Comparison of ENCODE assay signal across 1 cellular context in the genomic region with DNA sequence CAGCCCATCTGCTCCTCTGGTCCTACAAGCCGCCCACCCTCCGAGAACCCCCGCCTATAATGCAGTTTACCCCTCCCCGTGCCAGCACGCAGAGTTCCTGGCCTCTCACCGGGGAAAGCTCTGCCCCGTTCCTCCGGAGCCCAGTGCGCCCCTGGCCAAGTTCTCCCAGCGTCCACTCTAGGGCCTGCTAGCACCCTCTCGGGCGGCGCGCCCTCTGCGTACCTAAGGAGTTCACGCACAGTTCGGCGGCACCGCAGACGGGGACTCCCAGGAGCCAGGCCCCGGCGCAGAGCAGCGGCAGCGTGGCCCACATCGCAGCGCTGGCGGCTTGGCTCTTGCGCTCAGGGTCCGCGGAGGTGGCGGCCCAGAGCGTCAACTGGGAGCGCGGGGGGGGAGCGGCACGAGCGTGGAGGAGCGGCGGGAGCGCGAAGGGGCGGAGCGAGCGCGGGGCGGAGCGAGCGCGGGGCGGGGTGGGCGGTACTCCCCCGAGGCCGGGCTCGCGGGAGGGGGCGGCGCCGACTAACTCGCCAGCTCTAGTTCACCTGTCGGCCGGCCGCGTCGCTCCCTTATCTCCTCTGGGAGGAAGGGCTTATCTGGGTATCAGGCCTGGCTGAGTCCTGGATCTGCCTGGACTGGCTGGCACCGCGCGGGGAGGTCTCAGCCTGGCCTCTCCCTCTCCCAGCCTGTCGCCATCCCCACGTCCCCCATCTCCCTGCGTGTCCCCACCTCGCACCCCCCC.
TF ChIP-seq lines count a peak whose summit lies in the region.

A gene with protein sequence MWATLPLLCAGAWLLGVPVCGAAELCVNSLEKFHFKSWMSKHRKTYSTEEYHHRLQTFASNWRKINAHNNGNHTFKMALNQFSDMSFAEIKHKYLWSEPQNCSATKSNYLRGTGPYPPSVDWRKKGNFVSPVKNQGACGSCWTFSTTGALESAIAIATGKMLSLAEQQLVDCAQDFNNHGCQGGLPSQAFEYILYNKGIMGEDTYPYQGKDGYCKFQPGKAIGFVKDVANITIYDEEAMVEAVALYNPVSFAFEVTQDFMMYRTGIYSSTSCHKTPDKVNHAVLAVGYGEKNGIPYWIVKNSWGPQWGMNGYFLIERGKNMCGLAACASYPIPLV (minus strand): TSS at position 378 of the 739 bp plus-strand sequence. CDS start 65 bp downstream, at position 313.

TF ChIP-seq in HepG2, 621 proteins besides CTCF, POLR2A, EP300 and RAD21 (continued from another document and continues in another):
- TF ChIP-seq, protein P1, sequence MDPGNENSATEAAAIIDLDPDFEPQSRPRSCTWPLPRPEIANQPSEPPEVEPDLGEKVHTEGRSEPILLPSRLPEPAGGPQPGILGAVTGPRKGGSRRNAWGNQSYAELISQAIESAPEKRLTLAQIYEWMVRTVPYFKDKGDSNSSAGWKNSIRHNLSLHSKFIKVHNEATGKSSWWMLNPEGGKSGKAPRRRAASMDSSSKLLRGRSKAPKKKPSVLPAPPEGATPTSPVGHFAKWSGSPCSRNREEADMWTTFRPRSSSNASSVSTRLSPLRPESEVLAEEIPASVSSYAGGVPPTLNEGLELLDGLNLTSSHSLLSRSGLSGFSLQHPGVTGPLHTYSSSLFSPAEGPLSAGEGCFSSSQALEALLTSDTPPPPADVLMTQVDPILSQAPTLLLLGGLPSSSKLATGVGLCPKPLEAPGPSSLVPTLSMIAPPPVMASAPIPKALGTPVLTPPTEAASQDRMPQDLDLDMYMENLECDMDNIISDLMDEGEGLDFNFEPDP (CRISPR knock-in tag; conservative IDR thresholded peaks at IDR 0.05) = 0 out of 2 replicates have a peak, but pooled peaks have one; percentile 73
- TF ChIP-seq SMAD3 (CRISPR knock-in tag; IDR thresholded peaks at IDR 0.05) = no peak
- 0 out of 2 replicates have a peak, but pooled peaks have one; percentile 44 for TF ChIP-seq FLYWCH1 (CRISPR knock-in tag; IDR thresholded peaks at IDR 0.05)
- TF ChIP-seq, protein P2, sequence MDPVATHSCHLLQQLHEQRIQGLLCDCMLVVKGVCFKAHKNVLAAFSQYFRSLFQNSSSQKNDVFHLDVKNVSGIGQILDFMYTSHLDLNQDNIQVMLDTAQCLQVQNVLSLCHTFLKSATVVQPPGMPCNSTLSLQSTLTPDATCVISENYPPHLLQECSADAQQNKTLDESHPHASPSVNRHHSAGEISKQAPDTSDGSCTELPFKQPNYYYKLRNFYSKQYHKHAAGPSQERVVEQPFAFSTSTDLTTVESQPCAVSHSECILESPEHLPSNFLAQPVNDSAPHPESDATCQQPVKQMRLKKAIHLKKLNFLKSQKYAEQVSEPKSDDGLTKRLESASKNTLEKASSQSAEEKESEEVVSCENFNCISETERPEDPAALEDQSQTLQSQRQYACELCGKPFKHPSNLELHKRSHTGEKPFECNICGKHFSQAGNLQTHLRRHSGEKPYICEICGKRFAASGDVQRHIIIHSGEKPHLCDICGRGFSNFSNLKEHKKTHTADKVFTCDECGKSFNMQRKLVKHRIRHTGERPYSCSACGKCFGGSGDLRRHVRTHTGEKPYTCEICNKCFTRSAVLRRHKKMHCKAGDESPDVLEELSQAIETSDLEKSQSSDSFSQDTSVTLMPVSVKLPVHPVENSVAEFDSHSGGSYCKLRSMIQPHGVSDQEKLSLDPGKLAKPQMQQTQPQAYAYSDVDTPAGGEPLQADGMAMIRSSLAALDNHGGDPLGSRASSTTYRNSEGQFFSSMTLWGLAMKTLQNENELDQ (CRISPR knock-in tag; IDR thresholded peaks at IDR 0.05; ENCODE audit: borderline replicate concordance) = no peak
- TF ChIP-seq ZNF766 (CRISPR knock-in tag; IDR thresholded peaks at IDR 0.05; ENCODE audit: borderline replicate concordance) = peak; percentile 52; the same call in 1 of the 2 replicates
- TF ChIP-seq, protein P3, sequence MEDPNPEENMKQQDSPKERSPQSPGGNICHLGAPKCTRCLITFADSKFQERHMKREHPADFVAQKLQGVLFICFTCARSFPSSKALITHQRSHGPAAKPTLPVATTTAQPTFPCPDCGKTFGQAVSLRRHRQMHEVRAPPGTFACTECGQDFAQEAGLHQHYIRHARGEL (CRISPR knock-in tag; IDR thresholded peaks at IDR 0.05) = no peak
- TF ChIP-seq ZFP62 (CRISPR knock-in tag; IDR thresholded peaks at IDR 0.05) = no peak
- TF ChIP-seq ZKSCAN8 (CRISPR knock-in tag; IDR thresholded peaks at IDR 0.05; ENCODE audit: borderline replicate concordance) = no peak
- peak; percentile 95 for TF ChIP-seq ZNF501 (CRISPR knock-in tag; IDR thresholded peaks at IDR 0.05)
- no peak for TF ChIP-seq ONECUT2 (CRISPR knock-in tag; IDR thresholded peaks at IDR 0.05)
- TF ChIP-seq, protein P4, sequence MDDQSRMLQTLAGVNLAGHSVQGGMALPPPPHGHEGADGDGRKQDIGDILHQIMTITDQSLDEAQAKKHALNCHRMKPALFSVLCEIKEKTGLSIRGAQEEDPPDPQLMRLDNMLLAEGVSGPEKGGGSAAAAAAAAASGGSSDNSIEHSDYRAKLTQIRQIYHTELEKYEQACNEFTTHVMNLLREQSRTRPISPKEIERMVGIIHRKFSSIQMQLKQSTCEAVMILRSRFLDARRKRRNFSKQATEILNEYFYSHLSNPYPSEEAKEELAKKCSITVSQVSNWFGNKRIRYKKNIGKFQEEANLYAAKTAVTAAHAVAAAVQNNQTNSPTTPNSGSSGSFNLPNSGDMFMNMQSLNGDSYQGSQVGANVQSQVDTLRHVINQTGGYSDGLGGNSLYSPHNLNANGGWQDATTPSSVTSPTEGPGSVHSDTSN (CRISPR knock-in tag; IDR thresholded peaks at IDR 0.05; ENCODE audit: borderline replicate concordance) = no peak
- TF ChIP-seq NFYB (CRISPR knock-in tag; IDR thresholded peaks at IDR 0.05) = no peak
- no peak for TF ChIP-seq ZNF138 (CRISPR knock-in tag; IDR thresholded peaks at IDR 0.05; ENCODE audit: low read depth)
- TF ChIP-seq SP2 (CRISPR knock-in tag; IDR thresholded peaks at IDR 0.05) = 0 out of 2 replicates have a peak, but pooled peaks have one; percentile 32
- TF ChIP-seq MXD4 (CRISPR knock-in tag; IDR thresholded peaks at IDR 0.05) = peak; percentile 85
- TF ChIP-seq, protein P5, sequence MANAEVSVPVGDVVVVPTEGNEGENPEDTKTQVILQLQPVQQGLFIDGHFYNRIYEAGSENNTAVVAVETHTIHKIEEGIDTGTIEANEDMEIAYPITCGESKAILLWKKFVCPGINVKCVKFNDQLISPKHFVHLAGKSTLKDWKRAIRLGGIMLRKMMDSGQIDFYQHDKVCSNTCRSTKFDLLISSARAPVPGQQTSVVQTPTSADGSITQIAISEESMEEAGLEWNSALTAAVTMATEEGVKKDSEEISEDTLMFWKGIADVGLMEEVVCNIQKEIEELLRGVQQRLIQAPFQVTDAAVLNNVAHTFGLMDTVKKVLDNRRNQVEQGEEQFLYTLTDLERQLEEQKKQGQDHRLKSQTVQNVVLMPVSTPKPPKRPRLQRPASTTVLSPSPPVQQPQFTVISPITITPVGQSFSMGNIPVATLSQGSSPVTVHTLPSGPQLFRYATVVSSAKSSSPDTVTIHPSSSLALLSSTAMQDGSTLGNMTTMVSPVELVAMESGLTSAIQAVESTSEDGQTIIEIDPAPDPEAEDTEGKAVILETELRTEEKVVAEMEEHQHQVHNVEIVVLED (CRISPR knock-in tag; IDR thresholded peaks at IDR 0.05; ENCODE audit: borderline replicate concordance) = peak; percentile 82
- TF ChIP-seq, protein P6, sequence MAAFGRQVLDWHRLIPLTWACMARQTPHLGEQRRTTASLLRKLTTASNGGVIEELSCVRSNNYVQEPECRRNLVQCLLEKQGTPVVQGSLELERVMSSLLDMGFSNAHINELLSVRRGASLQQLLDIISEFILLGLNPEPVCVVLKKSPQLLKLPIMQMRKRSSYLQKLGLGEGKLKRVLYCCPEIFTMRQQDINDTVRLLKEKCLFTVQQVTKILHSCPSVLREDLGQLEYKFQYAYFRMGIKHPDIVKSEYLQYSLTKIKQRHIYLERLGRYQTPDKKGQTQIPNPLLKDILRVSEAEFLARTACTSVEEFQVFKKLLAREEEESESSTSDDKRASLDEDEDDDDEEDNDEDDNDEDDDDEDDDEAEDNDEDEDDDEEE (CRISPR knock-in tag; IDR thresholded peaks at IDR 0.05) = no peak
- TF ChIP-seq, protein P7, sequence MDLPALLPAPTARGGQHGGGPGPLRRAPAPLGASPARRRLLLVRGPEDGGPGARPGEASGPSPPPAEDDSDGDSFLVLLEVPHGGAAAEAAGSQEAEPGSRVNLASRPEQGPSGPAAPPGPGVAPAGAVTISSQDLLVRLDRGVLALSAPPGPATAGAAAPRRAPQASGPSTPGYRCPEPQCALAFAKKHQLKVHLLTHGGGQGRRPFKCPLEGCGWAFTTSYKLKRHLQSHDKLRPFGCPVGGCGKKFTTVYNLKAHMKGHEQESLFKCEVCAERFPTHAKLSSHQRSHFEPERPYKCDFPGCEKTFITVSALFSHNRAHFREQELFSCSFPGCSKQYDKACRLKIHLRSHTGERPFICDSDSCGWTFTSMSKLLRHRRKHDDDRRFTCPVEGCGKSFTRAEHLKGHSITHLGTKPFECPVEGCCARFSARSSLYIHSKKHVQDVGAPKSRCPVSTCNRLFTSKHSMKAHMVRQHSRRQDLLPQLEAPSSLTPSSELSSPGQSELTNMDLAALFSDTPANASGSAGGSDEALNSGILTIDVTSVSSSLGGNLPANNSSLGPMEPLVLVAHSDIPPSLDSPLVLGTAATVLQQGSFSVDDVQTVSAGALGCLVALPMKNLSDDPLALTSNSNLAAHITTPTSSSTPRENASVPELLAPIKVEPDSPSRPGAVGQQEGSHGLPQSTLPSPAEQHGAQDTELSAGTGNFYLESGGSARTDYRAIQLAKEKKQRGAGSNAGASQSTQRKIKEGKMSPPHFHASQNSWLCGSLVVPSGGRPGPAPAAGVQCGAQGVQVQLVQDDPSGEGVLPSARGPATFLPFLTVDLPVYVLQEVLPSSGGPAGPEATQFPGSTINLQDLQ (CRISPR knock-in tag; IDR thresholded peaks at IDR 0.05) = no peak
- TF ChIP-seq, protein P8, sequence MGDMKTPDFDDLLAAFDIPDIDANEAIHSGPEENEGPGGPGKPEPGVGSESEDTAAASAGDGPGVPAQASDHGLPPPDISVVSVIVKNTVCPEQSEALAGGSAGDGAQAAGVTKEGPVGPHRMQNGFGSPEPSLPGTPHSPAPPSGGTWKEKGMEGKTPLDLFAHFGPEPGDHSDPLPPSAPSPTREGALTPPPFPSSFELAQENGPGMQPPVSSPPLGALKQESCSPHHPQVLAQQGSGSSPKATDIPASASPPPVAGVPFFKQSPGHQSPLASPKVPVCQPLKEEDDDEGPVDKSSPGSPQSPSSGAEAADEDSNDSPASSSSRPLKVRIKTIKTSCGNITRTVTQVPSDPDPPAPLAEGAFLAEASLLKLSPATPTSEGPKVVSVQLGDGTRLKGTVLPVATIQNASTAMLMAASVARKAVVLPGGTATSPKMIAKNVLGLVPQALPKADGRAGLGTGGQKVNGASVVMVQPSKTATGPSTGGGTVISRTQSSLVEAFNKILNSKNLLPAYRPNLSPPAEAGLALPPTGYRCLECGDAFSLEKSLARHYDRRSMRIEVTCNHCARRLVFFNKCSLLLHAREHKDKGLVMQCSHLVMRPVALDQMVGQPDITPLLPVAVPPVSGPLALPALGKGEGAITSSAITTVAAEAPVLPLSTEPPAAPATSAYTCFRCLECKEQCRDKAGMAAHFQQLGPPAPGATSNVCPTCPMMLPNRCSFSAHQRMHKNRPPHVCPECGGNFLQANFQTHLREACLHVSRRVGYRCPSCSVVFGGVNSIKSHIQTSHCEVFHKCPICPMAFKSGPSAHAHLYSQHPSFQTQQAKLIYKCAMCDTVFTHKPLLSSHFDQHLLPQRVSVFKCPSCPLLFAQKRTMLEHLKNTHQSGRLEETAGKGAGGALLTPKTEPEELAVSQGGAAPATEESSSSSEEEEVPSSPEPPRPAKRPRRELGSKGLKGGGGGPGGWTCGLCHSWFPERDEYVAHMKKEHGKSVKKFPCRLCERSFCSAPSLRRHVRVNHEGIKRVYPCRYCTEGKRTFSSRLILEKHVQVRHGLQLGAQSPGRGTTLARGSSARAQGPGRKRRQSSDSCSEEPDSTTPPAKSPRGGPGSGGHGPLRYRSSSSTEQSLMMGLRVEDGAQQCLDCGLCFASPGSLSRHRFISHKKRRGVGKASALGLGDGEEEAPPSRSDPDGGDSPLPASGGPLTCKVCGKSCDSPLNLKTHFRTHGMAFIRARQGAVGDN (CRISPR knock-in tag; IDR thresholded peaks at IDR 0.05) = peak; percentile 98
- TF ChIP-seq ZNF121 (CRISPR knock-in tag; IDR thresholded peaks at IDR 0.05) = peak; percentile 85
- no peak for TF ChIP-seq TBP (CRISPR knock-in tag; IDR thresholded peaks at IDR 0.05)
- TF ChIP-seq DPF2 (CRISPR knock-in tag; IDR thresholded peaks at IDR 0.05; ENCODE audit: borderline replicate concordance, low read depth) = no peak; the same call in 1 of the 2 replicates
- TF ChIP-seq, protein P9, sequence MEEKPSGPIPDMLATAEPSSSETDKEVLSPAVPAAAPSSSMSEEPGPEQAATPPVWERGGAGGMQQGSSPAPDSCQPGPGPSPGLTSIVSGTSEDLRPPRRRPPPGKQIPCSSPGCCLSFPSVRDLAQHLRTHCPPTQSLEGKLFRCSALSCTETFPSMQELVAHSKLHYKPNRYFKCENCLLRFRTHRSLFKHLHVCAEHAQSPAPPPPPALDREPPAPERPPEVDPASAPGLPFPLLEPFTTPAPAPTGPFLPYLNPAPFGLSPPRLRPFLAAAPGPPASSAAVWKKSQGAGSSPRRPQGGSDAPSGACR (CRISPR knock-in tag; IDR thresholded peaks at IDR 0.05) = 0 out of 2 replicates have a peak, but pooled peaks have one; percentile 23
- TF ChIP-seq JARID2 (CRISPR knock-in tag; IDR thresholded peaks at IDR 0.05; ENCODE audit: insufficient replicate concordance) = peak; percentile 23
- TF ChIP-seq FOXA1 (IDR thresholded peaks at IDR 0.05) = no peak
- TF ChIP-seq FOXA1 (CRISPR knock-in tag; IDR thresholded peaks at IDR 0.05) = no peak; the same call in 1 of the 2 replicates
- no peak for TF ChIP-seq ZNF660 (CRISPR knock-in tag; IDR thresholded peaks at IDR 0.05; ENCODE audit: borderline replicate concordance, low read depth)
- TF ChIP-seq, protein P10, sequence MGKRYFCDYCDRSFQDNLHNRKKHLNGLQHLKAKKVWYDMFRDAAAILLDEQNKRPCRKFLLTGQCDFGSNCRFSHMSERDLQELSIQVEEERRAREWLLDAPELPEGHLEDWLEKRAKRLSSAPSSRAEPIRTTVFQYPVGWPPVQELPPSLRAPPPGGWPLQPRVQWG (CRISPR knock-in tag; IDR thresholded peaks at IDR 0.05; ENCODE audit: borderline replicate concordance, low read depth) = no peak
- no peak for TF ChIP-seq RBAK (CRISPR knock-in tag; IDR thresholded peaks at IDR 0.05)
- peak; percentile 87 for TF ChIP-seq ARHGAP35 (CRISPR knock-in tag; IDR thresholded peaks at IDR 0.05; ENCODE audit: borderline replicate concordance)
- TF ChIP-seq ATAD3A (CRISPR knock-in tag; IDR thresholded peaks at IDR 0.05) = no peak
- TF ChIP-seq, protein P11, sequence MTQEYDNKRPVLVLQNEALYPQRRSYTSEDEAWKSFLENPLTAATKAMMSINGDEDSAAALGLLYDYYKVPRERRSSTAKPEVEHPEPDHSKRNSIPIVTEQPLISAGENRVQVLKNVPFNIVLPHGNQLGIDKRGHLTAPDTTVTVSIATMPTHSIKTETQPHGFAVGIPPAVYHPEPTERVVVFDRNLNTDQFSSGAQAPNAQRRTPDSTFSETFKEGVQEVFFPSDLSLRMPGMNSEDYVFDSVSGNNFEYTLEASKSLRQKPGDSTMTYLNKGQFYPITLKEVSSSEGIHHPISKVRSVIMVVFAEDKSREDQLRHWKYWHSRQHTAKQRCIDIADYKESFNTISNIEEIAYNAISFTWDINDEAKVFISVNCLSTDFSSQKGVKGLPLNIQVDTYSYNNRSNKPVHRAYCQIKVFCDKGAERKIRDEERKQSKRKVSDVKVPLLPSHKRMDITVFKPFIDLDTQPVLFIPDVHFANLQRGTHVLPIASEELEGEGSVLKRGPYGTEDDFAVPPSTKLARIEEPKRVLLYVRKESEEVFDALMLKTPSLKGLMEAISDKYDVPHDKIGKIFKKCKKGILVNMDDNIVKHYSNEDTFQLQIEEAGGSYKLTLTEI (CRISPR knock-in tag; conservative IDR thresholded peaks at IDR 0.05) = no peak
- no peak for TF ChIP-seq NR2F6 (IDR thresholded peaks at IDR 0.05)
- TF ChIP-seq NR2F6 (CRISPR knock-in tag; IDR thresholded peaks at IDR 0.05) = no peak
- TF ChIP-seq HDAC6 (IDR thresholded peaks at IDR 0.05; ENCODE audit: low read depth, low read length) = no peak
- peak; percentile 50; the same call in 1 of the 2 replicates for TF ChIP-seq FOXO1 (CRISPR knock-in tag; IDR thresholded peaks at IDR 0.05)
